In genomic region chr3:86774082-86774691, GRCh38 we compare ENCODE assay signal across 8 cellular contexts.
DNase-seq lines count a peak whose midpoint lies in the region; ATAC-seq and TF ChIP-seq lines count a peak whose summit lies in the region.

No MANE protein-coding gene starts in this region.

- H3K9me3 ChIP-seq in heart left ventricle: no peaks in the 10 kb centered on the region
- no peaks in the 10 kb centered on the region for H3K9me3 ChIP-seq in ovary

- TF ChIP-seq CTCF in heart left ventricle (IDR thresholded peaks at IDR 0.05): peak; percentile 19 to 65 (median 47)
- TF ChIP-seq CTCF in cardiac fibroblast (IDR thresholded peaks at IDR 0.05; ENCODE audit: low read depth, low read length): peak; percentile 30
- TF ChIP-seq CTCF in ovary (IDR thresholded peaks at IDR 0.05): peak in 2 of 3 donors; percentile 29 to 35

- no peaks in the 10 kb centered on the region for H3K27me3 ChIP-seq in heart left ventricle
- no peaks in the 10 kb centered on the region for H3K27me3 ChIP-seq in ovary

- WGBS in heart left ventricle, 4 donors: 29 to 34% (median 31%) methylated on average over 3 of the region's 3 CpGs
- WGBS in ovary, 3 donors: 29 to 31% (median 30%) methylated on average over 3 of the region's 3 CpGs

- intact Hi-C loops in heart left ventricle (cut with DNase I) (loop anchor here (2.0 to 10.0 kb wide), 7 partner anchors 308 to 397 kb away; no protein-coding TSS in a partner anchor), Right ventricle myocardium superior (cut with DNase I) (loop anchor here (5.0 kb wide), 1 partner anchor 393 kb away; no protein-coding TSS in a partner anchor), ovary (cut with DNase I) (loop anchor here in 3 of 4 donors (5.0 to 10.0 kb wide), 5 partner anchors 301 to 401 kb away; no protein-coding TSS in a partner anchor)

- ATAC-seq in heart left ventricle (no peak), Right ventricle myocardium superior (ENCODE audit: poor library complexity) (no peak), GM21515 (IDR thresholded peaks at IDR 0.05; ENCODE audit: unreplicated experiment) (no peak), GM21381 (IDR thresholded peaks at IDR 0.05; ENCODE audit: unreplicated experiment) (no peak)

- H3K4me1 ChIP-seq in heart left ventricle (no peaks in the 10 kb centered on the region), ovary (ENCODE audit: insufficient read depth) (no peaks in the 10 kb centered on the region)

- DNase-seq in heart left ventricle: no peak
- DNase-seq in Right ventricle myocardium superior: no peak
- peak; percentile 8 for DNase-seq in NCI-H460 (ENCODE audit: extremely low read depth, low read depth)
- peak; percentile 63 to 73 for DNase-seq in cardiac fibroblast (ENCODE audit: low read depth in 2 of 2)
- DNase-seq in ovary: no peak
- no peak for DNase-seq in NCI-H187 treated with DMSO at 0.1 percent for 48 hours (lab: John Stamatoyannopoulos, UW)

- H3K36me3 ChIP-seq in heart left ventricle (no peaks in the 10 kb centered on the region), ovary (no peaks in the 10 kb centered on the region)

- H3K4me3 ChIP-seq in heart left ventricle: no peak overlapping the region
- H3K4me3 ChIP-seq in cardiac fibroblast (replicated peaks in 1 of 2; ENCODE audit: low read depth in 2 of 2, low read length in 2 of 2): no peak overlapping the region
- no peak overlapping the region for H3K4me3 ChIP-seq in ovary

- no peak for TF ChIP-seq POLR2A in heart left ventricle (IDR thresholded peaks at IDR 0.05)
- TF ChIP-seq POLR2A in ovary (IDR thresholded peaks at IDR 0.05): no peak

- TF ChIP-seq EP300 in ovary (IDR thresholded peaks at IDR 0.05): no peak

- no peak overlapping the region for H3K27ac ChIP-seq in heart left ventricle
- H3K27ac ChIP-seq in ovary: no peak overlapping the region

Comparison
In these comparisons a context has a peak if more than half of its experiments do, and no peak if none do; other contexts are left out.
1. DNase-seq: peak in NCI-H460 (single experiment) and cardiac fibroblast (2 of 2); none in heart left ventricle (0 of 5), Right ventricle myocardium superior (single experiment), ovary (0 of 5) and NCI-H187 treated with DMSO at 0.1 percent for 48 hours (single experiment).
2. Peak in every context shown above with its lines, with median percentiles within 50 percentile points of each other: CTCF ChIP-seq.